ENCODE assay signal across 8 cellular contexts in the genomic region with DNA sequence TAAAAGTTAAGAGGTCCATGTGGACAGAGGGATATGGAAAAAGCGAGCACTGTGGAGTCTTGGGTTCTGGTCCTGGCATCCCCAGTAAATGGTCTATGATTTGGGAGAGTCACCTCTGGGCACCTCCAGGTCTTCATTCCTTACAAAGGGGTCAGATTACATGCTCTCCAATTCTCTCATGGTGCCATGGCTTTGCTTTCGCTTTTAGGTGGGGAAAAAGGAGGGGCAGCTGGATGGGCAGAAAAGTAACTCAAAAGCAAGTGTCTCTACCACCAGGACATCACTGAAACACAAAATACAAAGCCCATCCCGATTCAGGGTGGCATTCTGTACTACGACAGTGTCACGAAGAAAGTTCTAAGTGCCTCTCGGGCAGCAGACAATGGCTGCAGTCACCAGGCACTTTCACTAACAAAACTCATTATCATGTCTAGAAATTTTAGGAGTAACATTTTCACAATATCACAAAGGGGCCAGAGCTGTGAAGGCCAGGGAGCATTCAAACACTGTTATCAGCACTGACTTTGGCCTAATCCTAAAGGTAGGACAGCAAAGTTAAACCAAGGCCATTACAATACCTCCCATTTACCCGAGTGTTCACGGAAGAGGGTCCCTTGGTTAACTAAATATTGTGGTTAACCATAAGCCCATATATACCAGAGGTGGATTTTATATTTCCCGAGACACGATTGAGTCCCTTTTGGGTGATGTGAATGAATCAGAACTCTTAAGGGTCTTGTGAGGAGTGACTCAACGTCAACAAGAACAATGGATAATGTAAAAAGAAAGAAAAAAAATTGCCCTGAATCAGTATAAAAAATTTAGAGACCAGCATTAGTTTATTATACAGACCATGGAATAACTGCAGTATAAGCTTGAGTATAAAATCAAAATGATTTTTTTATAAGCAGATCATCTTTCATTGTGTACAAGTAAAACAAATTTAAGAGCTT. TPM values are rescaled to one million over a fixed set of nuclear protein-coding genes. Genes with fewer than 3 reads are reported as not detected.
DNase-seq lines count a peak whose midpoint lies in the region; ATAC-seq and TF ChIP-seq lines count a peak whose summit lies in the region.
"Had no signal": no experiment of that assay in that cellular context is flagged by ENCODE, and none has a peak within 500 bp of the region (broad histone marks: within the 10 kb centered on the region; RNA-seq: fewer than 3 reads in every experiment).

No MANE protein-coding gene starts in this region.

- no peaks in the 10 kb centered on the region for H3K9me3 ChIP-seq in HEK293 (ENCODE audit: control insufficient read depth, insufficient read depth, low read depth, low read length)
- no peaks in the 10 kb centered on the region for H3K9me3 ChIP-seq in iPS-20b (ENCODE audit: insufficient read depth, low read depth, low read length)
- H3K9me3 ChIP-seq in smooth muscle cell (replicated peaks; ENCODE audit: low read depth), result no peaks in the 10 kb centered on the region

- peaks cover 67% of the 10 kb centered on the region for H3K4me1 Mint-ChIP-seq in activated naive CD8-positive, alpha-beta T cell (ENCODE audit: low read depth)

- POLR2A ChIA-PET in HEK293 (lab: Yijun Ruan, JAX), result interaction anchor here (0.6 kb wide), 2 partner anchors 28 to 42 kb away, joined by 3 to 11 read pairs; no protein-coding TSS in a partner anchor

- H3K79me2 ChIP-seq in smooth muscle cell (ENCODE audit: low read depth), result peaks cover 73% of the 10 kb centered on the region

- no peaks in the 10 kb centered on the region for H3F3A ChIP-seq in smooth muscle cell (ENCODE audit: low read depth)

- H3K27ac ChIP-seq in HEK293 (ENCODE audit: extremely low read depth, low read depth, low read length) (no peak overlapping the region), iPS-20b (ENCODE audit: low read length) (no peak overlapping the region), smooth muscle cell (ENCODE audit: low read depth) (peak overlapping the region; percentile 30)

- H4K20me1 ChIP-seq in smooth muscle cell (ENCODE audit: low read depth), result peaks cover 66% of the 10 kb centered on the region

- ATAC-seq in GM19455 (IDR thresholded peaks at IDR 0.05; ENCODE audit: unreplicated experiment), result no peak

- DNase-seq in smooth muscle cell (lab: John Stamatoyannopoulos, UW; ENCODE audit: unreplicated experiment), result no peak
- no peak for DNase-seq in H4 (ENCODE audit: low spot score)
- no peak for DNase-seq in NCI-H748 (lab: John Stamatoyannopoulos, UW; ENCODE audit: unreplicated experiment)
- DNase-seq: NCI-H446 had no signal

- 0 out of 2 replicates have a peak, but pooled peaks cover 10% of the 10 kb centered on the region for H3K4me1 ChIP-seq in HEK293 (ENCODE audit: control insufficient read depth, insufficient read depth, low read length)
- peaks cover 5% of the 10 kb centered on the region; the same call in 1 of the 2 replicates for H3K4me1 ChIP-seq in iPS-20b (ENCODE audit: insufficient read depth, low read length)
- peaks cover 24% of the 10 kb centered on the region for H3K4me1 ChIP-seq in smooth muscle cell (ENCODE audit: low read depth)

- H3K36me3 Mint-ChIP-seq in activated naive CD8-positive, alpha-beta T cell, result no peaks in the 10 kb centered on the region

- H2AFZ ChIP-seq in smooth muscle cell (ENCODE audit: low read depth), result no peak overlapping the region

- H3K4me2 ChIP-seq in smooth muscle cell, result peak overlapping the region; percentile 98

- H3K36me3 ChIP-seq in HEK293 (ENCODE audit: control insufficient read depth in 2 of 2, insufficient read depth in 1 of 2, low read length in 2 of 2) (no peaks in the 10 kb centered on the region), iPS-20b (ENCODE audit: insufficient read depth, low read depth, low read length) (0 out of 2 replicates have a peak, but pooled peaks cover 4% of the 10 kb centered on the region), smooth muscle cell (ENCODE audit: low read depth) (no peaks in the 10 kb centered on the region)

- peak overlapping the region; percentile 16 for H3K27ac Mint-ChIP-seq in activated naive CD8-positive, alpha-beta T cell

- H3K9ac ChIP-seq in iPS-20b (ENCODE audit: low read depth, low read length) (no peak overlapping the region; the same call in 1 of the 2 replicates), smooth muscle cell (ENCODE audit: low read depth) (no peak overlapping the region)

- 79% methylated on average over 11 of the region's 11 CpGs for WGBS in smooth muscle cell (ENCODE audit: low lambda C conversion rate)

- H3K4me3 ChIP-seq in HEK293 (ENCODE audit: low read depth, low read length) (no peak overlapping the region), iPS-20b (ENCODE audit: low read length) (peak overlapping the region; percentile 6; the same call in 1 of the 2 replicates), smooth muscle cell (peak overlapping the region; percentile 87)

- no peaks in the 10 kb centered on the region for H3K9me3 Mint-ChIP-seq in activated naive CD8-positive, alpha-beta T cell (ENCODE audit: low read depth)

- CTCF ChIA-PET in HEK293 (lab: Yijun Ruan, JAX), result interaction anchor here (0.6 to 2.2 kb wide), 4 partner anchors 8 to 48 kb away, joined by 3 to 7 read pairs (median 4); no protein-coding TSS in a partner anchor

- no peak for TF ChIP-seq CTCF in HEK293 (tag by site-specific recombination; IDR thresholded peaks at IDR 0.05)
- no peak for TF ChIP-seq CTCF in smooth muscle cell (IDR thresholded peaks at IDR 0.05; ENCODE audit: borderline replicate concordance, insufficient read depth, poor library complexity, severe bottlenecking)

- H3K27me3 Mint-ChIP-seq in activated naive CD8-positive, alpha-beta T cell, result no peaks in the 10 kb centered on the region

- H3K27me3 ChIP-seq in iPS-20b (ENCODE audit: insufficient read depth, low read length), result no peaks in the 10 kb centered on the region
- no peaks in the 10 kb centered on the region for H3K27me3 ChIP-seq in smooth muscle cell (ENCODE audit: low read depth)

- H3K4me3 Mint-ChIP-seq in activated naive CD8-positive, alpha-beta T cell, result peak overlapping the region; percentile 72

TF ChIP-seq in HEK293, 187 proteins besides CTCF, POLR2A, EP300 and RAD21:
- TF ChIP-seq ZNF169 (tag by site-specific recombination; IDR thresholded peaks at IDR 0.05) (no peak), ZNF311 (tag by site-specific recombination; IDR thresholded peaks at IDR 0.05; ENCODE audit: borderline replicate concordance) (no peak), ZBTB49 (tag by site-specific recombination; IDR thresholded peaks at IDR 0.05; ENCODE audit: low read depth) (no peak), ZNF391 (tag by site-specific recombination; IDR thresholded peaks at IDR 0.05; ENCODE audit: borderline replicate concordance, low read depth) (no peak), PRDM1 (tag by site-specific recombination; IDR thresholded peaks at IDR 0.05) (peak; percentile 77), ZNF521 (tag by site-specific recombination; IDR thresholded peaks at IDR 0.05) (no peak), ZNF777 (tag by site-specific recombination; IDR thresholded peaks at IDR 0.05; ENCODE audit: borderline replicate concordance) (no peak), ZNF423 (tag by site-specific recombination; IDR thresholded peaks at IDR 0.05) (no peak), ZBTB20 (tag by site-specific recombination; IDR thresholded peaks at IDR 0.05) (peak; percentile 81), SCRT2 (tag by site-specific recombination; IDR thresholded peaks at IDR 0.05) (no peak), ZNF394 (tag by site-specific recombination; IDR thresholded peaks at IDR 0.05; ENCODE audit: borderline replicate concordance) (no peak)
- TF ChIP-seq, protein P1, sequence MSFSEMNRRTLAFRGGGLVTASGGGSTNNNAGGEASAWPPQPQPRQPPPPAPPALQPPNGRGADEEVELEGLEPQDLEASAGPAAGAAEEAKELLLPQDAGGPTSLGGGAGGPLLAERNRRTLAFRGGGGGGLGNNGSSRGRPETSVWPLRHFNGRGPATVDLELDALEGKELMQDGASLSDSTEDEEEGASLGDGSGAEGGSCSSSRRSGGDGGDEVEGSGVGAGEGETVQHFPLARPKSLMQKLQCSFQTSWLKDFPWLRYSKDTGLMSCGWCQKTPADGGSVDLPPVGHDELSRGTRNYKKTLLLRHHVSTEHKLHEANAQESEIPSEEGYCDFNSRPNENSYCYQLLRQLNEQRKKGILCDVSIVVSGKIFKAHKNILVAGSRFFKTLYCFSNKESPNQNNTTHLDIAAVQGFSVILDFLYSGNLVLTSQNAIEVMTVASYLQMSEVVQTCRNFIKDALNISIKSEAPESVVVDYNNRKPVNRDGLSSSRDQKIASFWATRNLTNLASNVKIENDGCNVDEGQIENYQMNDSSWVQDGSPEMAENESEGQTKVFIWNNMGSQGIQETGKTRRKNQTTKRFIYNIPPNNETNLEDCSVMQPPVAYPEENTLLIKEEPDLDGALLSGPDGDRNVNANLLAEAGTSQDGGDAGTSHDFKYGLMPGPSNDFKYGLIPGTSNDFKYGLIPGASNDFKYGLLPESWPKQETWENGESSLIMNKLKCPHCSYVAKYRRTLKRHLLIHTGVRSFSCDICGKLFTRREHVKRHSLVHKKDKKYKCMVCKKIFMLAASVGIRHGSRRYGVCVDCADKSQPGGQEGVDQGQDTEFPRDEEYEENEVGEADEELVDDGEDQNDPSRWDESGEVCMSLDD (tag by site-specific recombination; IDR thresholded peaks at IDR 0.05), result no peak

RNA-seq across cellular contexts. Expression of gene PSAP, which starts 2.5 kb away (rescaled TPM):
- total RNA-seq in smooth muscle cell, result 282 and 328 TPM in 2 replicates
- 486 and 500 TPM in 2 replicates for polyA plus RNA-seq in smooth muscle cell
- 428 and 490 TPM in 2 replicates for total RNA-seq in H4 (2014; rRNA removed; shearing (Covaris generic))
